ENCODE assay signal across 9 cellular contexts in genomic region chr11:116928102-116928777, GRCh38.
DNase-seq lines count a peak whose midpoint lies in the region; ATAC-seq, FAIRE-seq and TF ChIP-seq lines count a peak whose summit lies in the region.
"Had no signal": no experiment of that assay in that cellular context is flagged by ENCODE, and none has a peak within 500 bp of the region (broad histone marks: within the 10 kb centered on the region; RNA-seq: fewer than 3 reads in every experiment).

No MANE protein-coding gene starts in this region.

- peak overlapping the region; percentile 69 for H3K4me3 Mint-ChIP-seq in activated B cell treated with CpG ODN at 0.5 μM for 24 hours

- H3K4me3 ChIP-seq in BLaER1 treated with 17β-estradiol and CSF1 and Interleukin-3, amounts not matched to agents 10 nM and 100 nM = no peak overlapping the region

- peaks cover 0 to 32% (median 5%) of the 10 kb centered on the region in 11 experiments; a peak in 10 of 22 replicates for H4K20me1 ChIP-seq in BLaER1 treated with 17β-estradiol and CSF1 and Interleukin-3, amounts not matched to agents 10 nM and 100 nM

- peaks cover 98% of the 10 kb centered on the region for H3K4me1 Mint-ChIP-seq in activated B cell treated with CpG ODN at 0.5 μM for 24 hours

- peaks cover 48 to 63% (median 56%) of the 10 kb centered on the region in 10 experiments for H3K4me1 ChIP-seq in BLaER1 treated with 17β-estradiol and CSF1 and Interleukin-3, amounts not matched to agents 10 nM and 100 nM

- CTCF ChIA-PET in activated B cell treated with CpG ODN at 0.5 μM for 24 hours (lab: Charles Lee) = interaction anchor here (1.0 to 2.4 kb wide), 3 partner anchors 44 to 171 kb away, joined by 3 to 12 read pairs (median 6); partner anchors contain the start of gene SIK3

- no peak for TF ChIP-seq CTCF in activated B cell treated with CpG ODN at 0.5 μM for 24 hours (IDR thresholded peaks at IDR 0.05)

- H3K27me3 ChIP-seq in BLaER1 treated with 17β-estradiol and CSF1 and Interleukin-3, amounts not matched to agents 10 nM and 100 nM = no peaks in the 10 kb centered on the region

- peaks cover 23% of the 10 kb centered on the region for H3K36me3 Mint-ChIP-seq in activated B cell treated with CpG ODN at 0.5 μM for 24 hours (ENCODE audit: low read depth)

- H3K27me3 Mint-ChIP-seq in activated B cell treated with CpG ODN at 0.5 μM for 24 hours = no peaks in the 10 kb centered on the region

- ATAC-seq in HG03175 (IDR thresholded peaks at IDR 0.05; ENCODE audit: unreplicated experiment) = peak; percentile 87
- peak; percentile 80 for ATAC-seq in activated B cell treated with CpG ODN at 0.5 μM for 24 hours (ENCODE audit: low read depth)

- DNase-seq in GM19239 (ENCODE audit: insufficient read length, low spot score) = peak; percentile 32
- DNase-seq in activated B cell treated with CpG ODN at 0.5 μM for 24 hours = no peak
- DNase-seq in EL = no peak
- no peak for DNase-seq in HCEC 1CT
- DNase-seq in NCI-H1048 (lab: John Stamatoyannopoulos, UW) = no peak
- DNase-seq in NCI-H2081 treated with DMSO at 0.1 percent for 48 hours (lab: John Stamatoyannopoulos, UW) = no peak

- intact Hi-C loops in activated B cell treated with CpG ODN at 0.5 μM for 24 hours (cut with micrococcal nuclease) = loop anchor here (1.0 to 5.0 kb wide), 4 partner anchors 21 to 304 kb away; partner anchors contain the start of genes PCSK7 and RNF214

- peak overlapping the region in 9 of 11 experiments; percentile 13 to 67 (median 56); a peak in 12 of 22 replicates for H3K27ac ChIP-seq in BLaER1 treated with 17β-estradiol and CSF1 and Interleukin-3, amounts not matched to agents 10 nM and 100 nM

- H3K9ac ChIP-seq in BLaER1 treated with 17β-estradiol and CSF1 and Interleukin-3, amounts not matched to agents 10 nM and 100 nM = peak overlapping the region in 1 of 11 experiments; percentile 27; a peak in 1 of 22 replicates

- peaks cover 24 to 48% (median 41%) of the 10 kb centered on the region in 11 experiments for H3K36me3 ChIP-seq in BLaER1 treated with 17β-estradiol and CSF1 and Interleukin-3, amounts not matched to agents 10 nM and 100 nM

- FAIRE-seq in GM19239 (lab: Jason Lieb, UNC) = peak; percentile 95
- FAIRE-seq: G401.6 had no signal

- no peaks in the 10 kb centered on the region; a peak in 1 of 22 replicates for H3K9me3 ChIP-seq in BLaER1 treated with 17β-estradiol and CSF1 and Interleukin-3, amounts not matched to agents 10 nM and 100 nM (replicated peaks in 1 of 11)

- H3K4me2 ChIP-seq in BLaER1 treated with 17β-estradiol and CSF1 and Interleukin-3, amounts not matched to agents 10 nM and 100 nM = peak overlapping the region; percentile 56 to 76 (median 67); a peak in 20 of 22 replicates

- no peaks in the 10 kb centered on the region for H3K9me3 Mint-ChIP-seq in activated B cell treated with CpG ODN at 0.5 μM for 24 hours

- peak overlapping the region; percentile 88 for H3K27ac Mint-ChIP-seq in activated B cell treated with CpG ODN at 0.5 μM for 24 hours

- POLR2A ChIA-PET in activated B cell treated with CpG ODN at 0.5 μM for 24 hours (lab: Charles Lee) = interaction anchor here (0.6 to 1.2 kb wide), 4 partner anchors 10 to 169 kb away, joined by 3 to 5 read pairs (median 3); no protein-coding TSS in a partner anchor
